Comparison of ENCODE assay signal across 16 cellular contexts in genomic region chr5:98631311-98632054, GRCh38.
A peak's percentile ranks its signal among the peaks of the same experiment; 100 is the strongest.
DNase-seq lines count a peak whose midpoint lies in the region; ATAC-seq and TF ChIP-seq lines count a peak whose summit lies in the region.
"Had no signal": no experiment of that assay in that cellular context is flagged by ENCODE, and none has a peak within 500 bp of the region (broad histone marks: within the 10 kb centered on the region; RNA-seq: fewer than 3 reads in every experiment).

No MANE protein-coding gene starts in this region.

- 92% methylated on average over 1 of the region's 1 CpG for WGBS in esophagus muscularis mucosa

- H3K27ac ChIP-seq in RWPE2 (ENCODE audit: poor library complexity, severe bottlenecking) (peak overlapping the region; percentile 87), esophagus muscularis mucosa (replicated peaks in 1 of 4) (no peak overlapping the region)
- H3K27ac ChIP-seq: KMS-11, tibial nerve had no signal

- peaks cover 19% of the 10 kb centered on the region for H3K4me1 ChIP-seq in RWPE2 (ENCODE audit: insufficient read depth, poor library complexity, severe bottlenecking)
- peaks cover 0 to 19% (median 14%) of the 10 kb centered on the region in 4 donors for H3K4me1 ChIP-seq in esophagus muscularis mucosa

- H3K36me3 ChIP-seq in RWPE2 (ENCODE audit: low read depth) (no peaks in the 10 kb centered on the region), esophagus muscularis mucosa (no peaks in the 10 kb centered on the region)
- H3K36me3 ChIP-seq: tibial nerve had no signal

- no peak overlapping the region for H3K4me3 ChIP-seq in RWPE2 (ENCODE audit: severe bottlenecking)
- H3K4me3 ChIP-seq in fibroblast of mammary gland (ENCODE audit: control insufficient read depth, low read depth, low read length): no peak overlapping the region
- H3K4me3 ChIP-seq in skeletal muscle cell (ENCODE audit: low read depth, low read length): no peak overlapping the region
- no peak overlapping the region for H3K4me3 ChIP-seq in esophagus muscularis mucosa
- H3K4me3 ChIP-seq: tibial nerve had no signal

- intact Hi-C loops in esophagus muscularis mucosa (cut with DNase I): no loop called here

- H3K27me3 ChIP-seq in RWPE2 (ENCODE audit: insufficient read depth, poor library complexity, severe bottlenecking) (no peaks in the 10 kb centered on the region), esophagus muscularis mucosa (no peaks in the 10 kb centered on the region)
- H3K27me3 ChIP-seq: tibial nerve had no signal

- no peaks in the 10 kb centered on the region for H3K9me3 ChIP-seq in RWPE2 (ENCODE audit: severe bottlenecking)
- H3K9me3 ChIP-seq in esophagus muscularis mucosa: no peaks in the 10 kb centered on the region

- TF ChIP-seq CTCF in RWPE2 (IDR thresholded peaks at IDR 0.05; ENCODE audit: poor library complexity, severe bottlenecking): no peak
- TF ChIP-seq CTCF in fibroblast of mammary gland (conservative IDR thresholded peaks at IDR 0.05; ENCODE audit: control insufficient read depth, insufficient read depth, low read depth, low read length): no peak
- no peak for TF ChIP-seq CTCF in esophagus muscularis mucosa (IDR thresholded peaks at IDR 0.05)

- ATAC-seq in RWPE2 (ENCODE audit: low read depth) (peak; percentile 99), GM18502 (IDR thresholded peaks at IDR 0.05; ENCODE audit: poor library complexity, unreplicated experiment) (no peak)
- ATAC-seq: activated naive CD8-positive, alpha-beta T cell treated with anti-CD3 and anti-CD28 coated beads, Interleukin-2, amount 50 U/mL, for 24 hours; left cardiac atrium had no signal

- DNase-seq in GM03348 (ENCODE audit: low spot score): peak; percentile 74
- DNase-seq in RWPE2 (ENCODE audit: low spot score): no peak
- peak; percentile 68 for DNase-seq in fibroblast of mammary gland (ENCODE audit: low read depth)
- DNase-seq in skeletal muscle cell (ENCODE audit: low read depth): peak; percentile 78
- DNase-seq in esophagus muscularis mucosa (ENCODE audit: extremely low spot score): no peak
- no peak for DNase-seq in LoVo (ENCODE audit: low spot score)
- no peak for DNase-seq in SHP77 treated with DMSO at 0.1 percent for 48 hours (lab: John Stamatoyannopoulos, UW)
- DNase-seq: activated CD4-positive, alpha-beta T cell treated with anti-CD3 and anti-CD28 coated beads, Interleukin-2, amount 10 ng/mL, durations not matched to agents 24 days and 14 days; activated naive CD8-positive, alpha-beta T cell treated with anti-CD3 and anti-CD28 coated beads, Interleukin-2, amount 50 U/mL, for 24 hours; CD4-positive, CD25-positive, alpha-beta regulatory T cell; dermis blood vessel endothelial cell; left cardiac atrium; NCI-H1694 treated with DMSO at 0.1 percent for 48 hours had no signal

- TF ChIP-seq POLR2A in esophagus muscularis mucosa (IDR thresholded peaks at IDR 0.05; ENCODE audit: low read depth): no peak

- no peak for TF ChIP-seq EP300 in esophagus muscularis mucosa (IDR thresholded peaks at IDR 0.05)

Comparison
In these comparisons a context has a peak if more than half of its experiments do, and no peak if none do; other contexts are left out.
1. DNase-seq: peak in GM03348 (single experiment), fibroblast of mammary gland (single experiment) and skeletal muscle cell (single experiment); none in RWPE2 (single experiment), esophagus muscularis mucosa (single experiment), LoVo (single experiment) and SHP77 treated with DMSO at 0.1 percent for 48 hours (single experiment).